Comparison of ENCODE assay signal across 1 cellular context in the genomic region with DNA sequence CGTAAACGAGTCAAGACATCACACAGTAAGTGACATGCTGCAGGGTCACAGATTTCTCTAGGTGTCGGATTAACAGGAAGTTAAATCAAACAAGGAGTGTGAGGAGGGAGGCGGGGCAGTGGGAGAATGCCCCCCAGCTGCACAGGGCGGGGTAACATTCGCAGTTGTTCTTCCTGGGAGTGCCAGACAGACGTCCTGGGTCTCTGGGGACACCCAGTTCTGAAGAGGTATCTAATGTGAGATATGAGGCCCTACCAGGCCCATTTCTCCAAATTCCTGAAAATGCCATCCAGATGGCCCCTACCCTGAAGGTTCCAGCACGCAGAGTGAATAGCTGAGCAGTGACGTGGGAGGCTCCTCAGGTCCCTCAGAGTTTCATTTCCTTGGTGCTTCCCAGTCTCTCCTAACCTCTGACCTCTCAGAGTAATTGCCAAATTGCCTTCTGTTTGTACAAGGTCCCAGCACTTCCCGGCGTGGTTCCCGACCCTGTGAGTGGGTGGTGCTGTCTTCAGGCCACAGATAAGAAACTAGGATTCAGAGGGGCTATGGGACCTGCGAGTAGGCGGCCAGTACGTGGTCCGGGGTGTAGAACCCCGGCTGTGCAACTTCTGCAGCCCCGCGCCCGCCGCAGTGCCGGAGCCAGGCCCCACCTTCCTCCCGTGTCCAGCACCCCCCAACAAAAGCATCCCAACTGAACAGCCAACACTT.
TF ChIP-seq lines count a peak whose summit lies in the region.

No MANE protein-coding gene starts in this region.

TF ChIP-seq in HepG2, 621 proteins besides CTCF, POLR2A, EP300 and RAD21 (continued from another document and continues in another):
- no peak for TF ChIP-seq FOXP1 (IDR thresholded peaks at IDR 0.05)
- 0 out of 2 replicates have a peak, but pooled peaks have one; percentile 20 for TF ChIP-seq FOXP1 (CRISPR knock-in tag; IDR thresholded peaks at IDR 0.05)
- TF ChIP-seq ZNF552 (CRISPR knock-in tag; IDR thresholded peaks at IDR 0.05; ENCODE audit: borderline replicate concordance), result peak; percentile 48; the same call in 1 of the 2 replicates
- TF ChIP-seq SP140L (CRISPR knock-in tag; IDR thresholded peaks at IDR 0.05; ENCODE audit: borderline replicate concordance), result 0 out of 2 replicates have a peak, but pooled peaks have one; percentile 67
- TF ChIP-seq, protein P1, sequence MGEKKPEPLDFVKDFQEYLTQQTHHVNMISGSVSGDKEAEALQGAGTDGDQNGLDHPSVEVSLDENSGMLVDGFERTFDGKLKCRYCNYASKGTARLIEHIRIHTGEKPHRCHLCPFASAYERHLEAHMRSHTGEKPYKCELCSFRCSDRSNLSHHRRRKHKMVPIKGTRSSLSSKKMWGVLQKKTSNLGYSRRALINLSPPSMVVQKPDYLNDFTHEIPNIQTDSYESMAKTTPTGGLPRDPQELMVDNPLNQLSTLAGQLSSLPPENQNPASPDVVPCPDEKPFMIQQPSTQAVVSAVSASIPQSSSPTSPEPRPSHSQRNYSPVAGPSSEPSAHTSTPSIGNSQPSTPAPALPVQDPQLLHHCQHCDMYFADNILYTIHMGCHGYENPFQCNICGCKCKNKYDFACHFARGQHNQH (CRISPR knock-in tag; IDR thresholded peaks at IDR 0.05), result 0 out of 2 replicates have a peak, but pooled peaks have one; percentile 19
- peak; percentile 89; the same call in 1 of the 2 replicates for TF ChIP-seq ZNF572 (CRISPR knock-in tag; IDR thresholded peaks at IDR 0.05)
- no peak for TF ChIP-seq ZKSCAN8 (CRISPR knock-in tag; IDR thresholded peaks at IDR 0.05; ENCODE audit: borderline replicate concordance)
- TF ChIP-seq, protein P2, sequence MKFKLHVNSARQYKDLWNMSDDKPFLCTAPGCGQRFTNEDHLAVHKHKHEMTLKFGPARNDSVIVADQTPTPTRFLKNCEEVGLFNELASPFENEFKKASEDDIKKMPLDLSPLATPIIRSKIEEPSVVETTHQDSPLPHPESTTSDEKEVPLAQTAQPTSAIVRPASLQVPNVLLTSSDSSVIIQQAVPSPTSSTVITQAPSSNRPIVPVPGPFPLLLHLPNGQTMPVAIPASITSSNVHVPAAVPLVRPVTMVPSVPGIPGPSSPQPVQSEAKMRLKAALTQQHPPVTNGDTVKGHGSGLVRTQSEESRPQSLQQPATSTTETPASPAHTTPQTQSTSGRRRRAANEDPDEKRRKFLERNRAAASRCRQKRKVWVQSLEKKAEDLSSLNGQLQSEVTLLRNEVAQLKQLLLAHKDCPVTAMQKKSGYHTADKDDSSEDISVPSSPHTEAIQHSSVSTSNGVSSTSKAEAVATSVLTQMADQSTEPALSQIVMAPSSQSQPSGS (CRISPR knock-in tag; IDR thresholded peaks at IDR 0.05), result no peak; the same call in 1 of the 2 replicates
- no peak for TF ChIP-seq ZNF557 (CRISPR knock-in tag; IDR thresholded peaks at IDR 0.05)
- TF ChIP-seq, protein P3, sequence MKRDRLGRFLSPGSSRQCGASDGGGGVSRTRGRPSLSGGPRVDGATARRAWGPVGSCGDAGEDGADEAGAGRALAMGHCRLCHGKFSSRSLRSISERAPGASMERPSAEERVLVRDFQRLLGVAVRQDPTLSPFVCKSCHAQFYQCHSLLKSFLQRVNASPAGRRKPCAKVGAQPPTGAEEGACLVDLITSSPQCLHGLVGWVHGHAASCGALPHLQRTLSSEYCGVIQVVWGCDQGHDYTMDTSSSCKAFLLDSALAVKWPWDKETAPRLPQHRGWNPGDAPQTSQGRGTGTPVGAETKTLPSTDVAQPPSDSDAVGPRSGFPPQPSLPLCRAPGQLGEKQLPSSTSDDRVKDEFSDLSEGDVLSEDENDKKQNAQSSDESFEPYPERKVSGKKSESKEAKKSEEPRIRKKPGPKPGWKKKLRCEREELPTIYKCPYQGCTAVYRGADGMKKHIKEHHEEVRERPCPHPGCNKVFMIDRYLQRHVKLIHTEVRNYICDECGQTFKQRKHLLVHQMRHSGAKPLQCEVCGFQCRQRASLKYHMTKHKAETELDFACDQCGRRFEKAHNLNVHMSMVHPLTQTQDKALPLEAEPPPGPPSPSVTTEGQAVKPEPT (CRISPR knock-in tag; IDR thresholded peaks at IDR 0.05; ENCODE audit: low read depth), result no peak
- no peak for TF ChIP-seq ATF1 (CRISPR knock-in tag; IDR thresholded peaks at IDR 0.05)
- TF ChIP-seq ZNF256 (CRISPR knock-in tag; conservative IDR thresholded peaks at IDR 0.05), result peak; percentile 71; the same call in 1 of the 2 replicates
- TF ChIP-seq, protein P4, sequence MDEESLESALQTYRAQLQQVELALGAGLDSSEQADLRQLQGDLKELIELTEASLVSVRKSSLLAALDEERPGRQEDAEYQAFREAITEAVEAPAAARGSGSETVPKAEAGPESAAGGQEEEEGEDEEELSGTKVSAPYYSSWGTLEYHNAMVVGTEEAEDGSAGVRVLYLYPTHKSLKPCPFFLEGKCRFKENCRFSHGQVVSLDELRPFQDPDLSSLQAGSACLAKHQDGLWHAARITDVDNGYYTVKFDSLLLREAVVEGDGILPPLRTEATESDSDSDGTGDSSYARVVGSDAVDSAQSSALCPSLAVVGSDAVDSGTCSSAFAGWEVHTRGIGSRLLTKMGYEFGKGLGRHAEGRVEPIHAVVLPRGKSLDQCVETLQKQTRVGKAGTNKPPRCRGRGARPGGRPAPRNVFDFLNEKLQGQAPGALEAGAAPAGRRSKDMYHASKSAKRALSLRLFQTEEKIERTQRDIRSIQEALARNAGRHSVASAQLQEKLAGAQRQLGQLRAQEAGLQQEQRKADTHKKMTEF (CRISPR knock-in tag; IDR thresholded peaks at IDR 0.05), result peak; percentile 63; the same call in 1 of the 2 replicates
- no peak for TF ChIP-seq KDM6A (CRISPR knock-in tag; IDR thresholded peaks at IDR 0.05; ENCODE audit: low read depth)
- TF ChIP-seq, protein P5, sequence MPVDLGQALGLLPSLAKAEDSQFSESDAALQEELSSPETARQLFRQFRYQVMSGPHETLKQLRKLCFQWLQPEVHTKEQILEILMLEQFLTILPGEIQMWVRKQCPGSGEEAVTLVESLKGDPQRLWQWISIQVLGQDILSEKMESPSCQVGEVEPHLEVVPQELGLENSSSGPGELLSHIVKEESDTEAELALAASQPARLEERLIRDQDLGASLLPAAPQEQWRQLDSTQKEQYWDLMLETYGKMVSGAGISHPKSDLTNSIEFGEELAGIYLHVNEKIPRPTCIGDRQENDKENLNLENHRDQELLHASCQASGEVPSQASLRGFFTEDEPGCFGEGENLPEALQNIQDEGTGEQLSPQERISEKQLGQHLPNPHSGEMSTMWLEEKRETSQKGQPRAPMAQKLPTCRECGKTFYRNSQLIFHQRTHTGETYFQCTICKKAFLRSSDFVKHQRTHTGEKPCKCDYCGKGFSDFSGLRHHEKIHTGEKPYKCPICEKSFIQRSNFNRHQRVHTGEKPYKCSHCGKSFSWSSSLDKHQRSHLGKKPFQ (CRISPR knock-in tag; IDR thresholded peaks at IDR 0.05; ENCODE audit: insufficient replicate concordance), result no peak
- TF ChIP-seq, protein P6, sequence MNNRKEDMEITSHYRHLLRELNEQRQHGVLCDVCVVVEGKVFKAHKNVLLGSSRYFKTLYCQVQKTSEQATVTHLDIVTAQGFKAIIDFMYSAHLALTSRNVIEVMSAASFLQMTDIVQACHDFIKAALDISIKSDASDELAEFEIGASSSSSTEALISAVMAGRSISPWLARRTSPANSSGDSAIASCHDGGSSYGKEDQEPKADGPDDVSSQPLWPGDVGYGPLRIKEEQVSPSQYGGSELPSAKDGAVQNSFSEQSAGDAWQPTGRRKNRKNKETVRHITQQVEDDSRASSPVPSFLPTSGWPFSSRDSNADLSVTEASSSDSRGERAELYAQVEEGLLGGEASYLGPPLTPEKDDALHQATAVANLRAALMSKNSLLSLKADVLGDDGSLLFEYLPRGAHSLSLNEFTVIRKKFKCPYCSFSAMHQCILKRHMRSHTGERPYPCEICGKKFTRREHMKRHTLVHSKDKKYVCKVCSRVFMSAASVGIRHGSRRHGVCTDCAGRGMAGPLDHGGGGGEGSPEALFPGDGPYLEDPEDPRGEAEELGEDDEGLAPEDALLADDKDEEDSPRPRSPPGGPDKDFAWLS (CRISPR knock-in tag; IDR thresholded peaks at IDR 0.05; ENCODE audit: borderline replicate concordance), result no peak
- peak; percentile 77; the same call in 1 of the 2 replicates for TF ChIP-seq BRCA1 (CRISPR knock-in tag; IDR thresholded peaks at IDR 0.05)
- TF ChIP-seq ZNF766 (CRISPR knock-in tag; IDR thresholded peaks at IDR 0.05; ENCODE audit: borderline replicate concordance), result 0 out of 2 replicates have a peak, but pooled peaks have one; percentile 55
- no peak for TF ChIP-seq ZNF121 (CRISPR knock-in tag; IDR thresholded peaks at IDR 0.05)
- TF ChIP-seq ZMYM3 (CRISPR knock-in tag; IDR thresholded peaks at IDR 0.05), result no peak
- peak; percentile 75; the same call in 1 of the 2 replicates for TF ChIP-seq KLF15 (CRISPR knock-in tag; IDR thresholded peaks at IDR 0.05; ENCODE audit: borderline replicate concordance)
- TF ChIP-seq YEATS4 (CRISPR knock-in tag; IDR thresholded peaks at IDR 0.05; ENCODE audit: borderline replicate concordance), result peak; percentile 50; the same call in 1 of the 2 replicates
- no peak for TF ChIP-seq KDM5A (IDR thresholded peaks at IDR 0.05; ENCODE audit: borderline replicate concordance, low read length)
- TF ChIP-seq ZNF549 (CRISPR knock-in tag; IDR thresholded peaks at IDR 0.05), result no peak
- TF ChIP-seq SMARCE1 (IDR thresholded peaks at IDR 0.05; ENCODE audit: borderline replicate concordance), result no peak
- peak; percentile 79 for TF ChIP-seq MXD4 (CRISPR knock-in tag; IDR thresholded peaks at IDR 0.05)
- TF ChIP-seq, protein P7, sequence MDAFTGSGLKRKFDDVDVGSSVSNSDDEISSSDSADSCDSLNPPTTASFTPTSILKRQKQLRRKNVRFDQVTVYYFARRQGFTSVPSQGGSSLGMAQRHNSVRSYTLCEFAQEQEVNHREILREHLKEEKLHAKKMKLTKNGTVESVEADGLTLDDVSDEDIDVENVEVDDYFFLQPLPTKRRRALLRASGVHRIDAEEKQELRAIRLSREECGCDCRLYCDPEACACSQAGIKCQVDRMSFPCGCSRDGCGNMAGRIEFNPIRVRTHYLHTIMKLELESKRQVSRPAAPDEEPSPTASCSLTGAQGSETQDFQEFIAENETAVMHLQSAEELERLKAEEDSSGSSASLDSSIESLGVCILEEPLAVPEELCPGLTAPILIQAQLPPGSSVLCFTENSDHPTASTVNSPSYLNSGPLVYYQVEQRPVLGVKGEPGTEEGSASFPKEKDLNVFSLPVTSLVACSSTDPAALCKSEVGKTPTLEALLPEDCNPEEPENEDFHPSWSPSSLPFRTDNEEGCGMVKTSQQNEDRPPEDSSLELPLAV (CRISPR knock-in tag; conservative IDR thresholded peaks at IDR 0.05; ENCODE audit: low read depth), result no peak
- no peak; the same call in 1 of the 2 replicates for TF ChIP-seq ZNF558 (CRISPR knock-in tag; IDR thresholded peaks at IDR 0.05; ENCODE audit: borderline replicate concordance)
- no peak for TF ChIP-seq ISX (CRISPR knock-in tag; conservative IDR thresholded peaks at IDR 0.05)
- no peak for TF ChIP-seq HDAC6 (IDR thresholded peaks at IDR 0.05; ENCODE audit: low read depth, low read length)
- peak; percentile 88 for TF ChIP-seq AGO2 (optimal IDR thresholded peaks at IDR 0.05; ENCODE audit: low read depth, low read length)
- TF ChIP-seq ZNF333 (CRISPR knock-in tag; IDR thresholded peaks at IDR 0.05; ENCODE audit: borderline replicate concordance), result no peak; the same call in 1 of the 2 replicates
- no peak for TF ChIP-seq ZNF672 (CRISPR knock-in tag; IDR thresholded peaks at IDR 0.05)
- TF ChIP-seq CEBPG (CRISPR knock-in tag; IDR thresholded peaks at IDR 0.05), result peak; percentile 84
- 0 out of 2 replicates have a peak, but pooled peaks have one; percentile 31 for TF ChIP-seq ZSCAN12 (CRISPR knock-in tag; IDR thresholded peaks at IDR 0.05)
- TF ChIP-seq SPEN (CRISPR knock-in tag; IDR thresholded peaks at IDR 0.05; ENCODE audit: low read depth), result peak; percentile 61; the same call in 1 of the 2 replicates
- no peak for TF ChIP-seq REXO4 (CRISPR knock-in tag; IDR thresholded peaks at IDR 0.05; ENCODE audit: borderline replicate concordance)
- TF ChIP-seq, protein P8, sequence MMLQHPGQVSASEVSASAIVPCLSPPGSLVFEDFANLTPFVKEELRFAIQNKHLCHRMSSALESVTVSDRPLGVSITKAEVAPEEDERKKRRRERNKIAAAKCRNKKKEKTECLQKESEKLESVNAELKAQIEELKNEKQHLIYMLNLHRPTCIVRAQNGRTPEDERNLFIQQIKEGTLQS (CRISPR knock-in tag; IDR thresholded peaks at IDR 0.05), result no peak; the same call in 1 of the 2 replicates
- TF ChIP-seq ZFP1 (CRISPR knock-in tag; IDR thresholded peaks at IDR 0.05), result 0 out of 2 replicates have a peak, but pooled peaks have one; percentile 51
- no peak for TF ChIP-seq ZNF644 (CRISPR knock-in tag; IDR thresholded peaks at IDR 0.05; ENCODE audit: low read depth)
- TF ChIP-seq ZNF605 (CRISPR knock-in tag; IDR thresholded peaks at IDR 0.05), result peak; percentile 62; the same call in 1 of the 2 replicates
- peak; percentile 30; the same call in 1 of the 2 replicates for TF ChIP-seq FOXJ3 (CRISPR knock-in tag; IDR thresholded peaks at IDR 0.05; ENCODE audit: borderline replicate concordance)
- TF ChIP-seq ZNF432 (CRISPR knock-in tag; IDR thresholded peaks at IDR 0.05; ENCODE audit: borderline replicate concordance), result no peak
- TF ChIP-seq, protein P9, sequence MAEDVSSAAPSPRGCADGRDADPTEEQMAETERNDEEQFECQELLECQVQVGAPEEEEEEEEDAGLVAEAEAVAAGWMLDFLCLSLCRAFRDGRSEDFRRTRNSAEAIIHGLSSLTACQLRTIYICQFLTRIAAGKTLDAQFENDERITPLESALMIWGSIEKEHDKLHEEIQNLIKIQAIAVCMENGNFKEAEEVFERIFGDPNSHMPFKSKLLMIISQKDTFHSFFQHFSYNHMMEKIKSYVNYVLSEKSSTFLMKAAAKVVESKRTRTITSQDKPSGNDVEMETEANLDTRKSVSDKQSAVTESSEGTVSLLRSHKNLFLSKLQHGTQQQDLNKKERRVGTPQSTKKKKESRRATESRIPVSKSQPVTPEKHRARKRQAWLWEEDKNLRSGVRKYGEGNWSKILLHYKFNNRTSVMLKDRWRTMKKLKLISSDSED (CRISPR knock-in tag; IDR thresholded peaks at IDR 0.05), result no peak
- TF ChIP-seq NCOA2 (CRISPR knock-in tag; IDR thresholded peaks at IDR 0.05), result peak; percentile 71
